In genomic region chr1:24084050-24084449, GRCh38 we compare ENCODE assay signal across 23 cellular contexts. TPM values are rescaled to one million over a fixed set of nuclear protein-coding genes. Genes with fewer than 3 reads are reported as not detected.
DNase-seq lines count a peak whose midpoint lies in the region; ATAC-seq and TF ChIP-seq lines count a peak whose summit lies in the region.
"Had no signal": no experiment of that assay in that cellular context is flagged by ENCODE, and none has a peak within 500 bp of the region (broad histone marks: within the 10 kb centered on the region; RNA-seq: fewer than 3 reads in every experiment).

No MANE protein-coding gene starts in this region.

- CTCF ChIA-PET in CD8-positive, alpha-beta memory T cell (lab: Charles Lee) = no interaction called here

- POLR2A ChIA-PET in CD8-positive, alpha-beta memory T cell (lab: Charles Lee) = no interaction called here

- no peak for TF ChIP-seq CTCF in progenitor cell of endocrine pancreas (IDR thresholded peaks at IDR 0.05; ENCODE audit: unreplicated experiment)

- H3K27me3 Mint-ChIP-seq in progenitor cell of endocrine pancreas = peaks cover 4% of the 10 kb centered on the region
- peaks cover 8 to 15% of the 10 kb centered on the region in 2 donors for H3K27me3 Mint-ChIP-seq in CD8-positive, alpha-beta memory T cell

- no peak overlapping the region for H3K27ac ChIP-seq in CD8-positive, alpha-beta memory T cell (ENCODE audit: low read depth, low read length)
- H3K27ac ChIP-seq: GM23248 had no signal

- H3K4me3 Mint-ChIP-seq in progenitor cell of endocrine pancreas (ENCODE audit: low read depth) = no peak overlapping the region
- no peak overlapping the region for H3K4me3 Mint-ChIP-seq in CD8-positive, alpha-beta memory T cell
- H3K4me3 Mint-ChIP-seq: CD4-positive, CD25-positive, alpha-beta regulatory T cell; HFFc6; IgD-negative memory B cell had no signal

- no peaks in the 10 kb centered on the region for H3K36me3 ChIP-seq in CD8-positive, alpha-beta memory T cell (ENCODE audit: insufficient read depth, low read length)
- H3K36me3 ChIP-seq: BE2C had no signal

- H3K4me1 ChIP-seq in CD8-positive, alpha-beta memory T cell (ENCODE audit: insufficient read depth, low read length) = no peaks in the 10 kb centered on the region
- H3K4me1 ChIP-seq: BE2C had no signal

- no peaks in the 10 kb centered on the region for H3K4me1 Mint-ChIP-seq in progenitor cell of endocrine pancreas (ENCODE audit: low read depth)
- H3K4me1 Mint-ChIP-seq in CD8-positive, alpha-beta memory T cell = no peaks in the 10 kb centered on the region
- H3K4me1 Mint-ChIP-seq: CD4-positive, CD25-positive, alpha-beta regulatory T cell; IgD-negative memory B cell had no signal

- H3K27ac Mint-ChIP-seq in progenitor cell of endocrine pancreas = peak overlapping the region; percentile 63
- no peak overlapping the region for H3K27ac Mint-ChIP-seq in CD8-positive, alpha-beta memory T cell
- H3K27ac Mint-ChIP-seq: CD4-positive, CD25-positive, alpha-beta regulatory T cell; HFFc6; IgD-negative memory B cell had no signal

- H3K4me3 ChIP-seq in CD8-positive, alpha-beta memory T cell (ENCODE audit: low read length) = no peak overlapping the region
- H3K4me3 ChIP-seq: GM12878, GM23248 had no signal

- no peaks in the 10 kb centered on the region for H3K36me3 Mint-ChIP-seq in progenitor cell of endocrine pancreas (ENCODE audit: insufficient read depth)
- H3K36me3 Mint-ChIP-seq in CD8-positive, alpha-beta memory T cell = no peaks in the 10 kb centered on the region
- H3K36me3 Mint-ChIP-seq: CD4-positive, CD25-positive, alpha-beta regulatory T cell; IgD-negative memory B cell had no signal

- DNase-seq in OCI-M1 (lab: John Stamatoyannopoulos, UW) (peak; percentile 55), amniotic epithelial cell (ENCODE audit: low read depth) (peak; percentile 70), progenitor cell of endocrine pancreas (ENCODE audit: low spot score, unreplicated experiment) (no peak)
- DNase-seq in stimulated activated naive CD4-positive, alpha-beta T cell treated with Interleukin-2 at 50 U/mL for 16 hours (lab: John Stamatoyannopoulos, UW) = no peak
- no peak for DNase-seq in CD8-positive, alpha-beta memory T cell
- DNase-seq: ACHN; BE2C; C1 segment of cervical spinal cord; Calu3; CD4-positive, CD25-positive, alpha-beta regulatory T cell; DMS 273 treated with DMSO at 0.1 percent for 48 hours; DMS53; DND-41; EL; GM23248; HCEC 1CT; HFFc6; KG1 had no signal

- H3K9me3 Mint-ChIP-seq in progenitor cell of endocrine pancreas (ENCODE audit: low read depth) = no peaks in the 10 kb centered on the region
- H3K9me3 Mint-ChIP-seq in CD8-positive, alpha-beta memory T cell = no peaks in the 10 kb centered on the region
- H3K9me3 Mint-ChIP-seq: HFFc6, IgD-negative memory B cell had no signal

- ATAC-seq in HG02973 (IDR thresholded peaks at IDR 0.05; ENCODE audit: unreplicated experiment) = no peak
- ATAC-seq: GM12878, HepG2 had no signal

- H3K27me3 ChIP-seq in CD8-positive, alpha-beta memory T cell (ENCODE audit: insufficient read depth, low read length, poor library complexity, severe bottlenecking) = no peaks in the 10 kb centered on the region
- H3K27me3 ChIP-seq: BE2C had no signal

- no peaks in the 10 kb centered on the region for H3K9me3 ChIP-seq in CD8-positive, alpha-beta memory T cell (ENCODE audit: low read length)
- H3K9me3 ChIP-seq: BE2C had no signal

RNA-seq across cellular contexts. Expression of gene MYOM3, which starts 27.9 kb away (rescaled TPM):
- total RNA-seq in progenitor cell of endocrine pancreas = 0.62 and 0.84 TPM in 2 replicates
- not detected for total RNA-seq in CD8-positive, alpha-beta memory T cell
- polyA plus RNA-seq in CD8-positive, alpha-beta memory T cell = not detected
- total RNA-seq: CD4-positive, CD25-positive, alpha-beta regulatory T cell; GM12878 had no signal
- polyA plus RNA-seq: CD4-positive, CD25-positive, alpha-beta regulatory T cell; IgD-negative memory B cell had no signal

RNA-seq across cellular contexts. Expression of gene IL22RA1, which starts 58.9 kb away (rescaled TPM):
- 0.13 and 0.26 TPM in 2 replicates for total RNA-seq in progenitor cell of endocrine pancreas
- not detected for total RNA-seq in CD8-positive, alpha-beta memory T cell
- not detected for polyA plus RNA-seq in CD8-positive, alpha-beta memory T cell
- total RNA-seq: CD4-positive, CD25-positive, alpha-beta regulatory T cell; G401; GM12878; GM23248; HFFc6 had no signal
- polyA plus RNA-seq: CD4-positive, CD25-positive, alpha-beta regulatory T cell; GM12878; IgD-negative memory B cell had no signal

Comparison
In these comparisons a context has a peak if more than half of its experiments do, and no peak if none do; other contexts are left out.
1. DNase-seq: peak in OCI-M1 (single experiment) and amniotic epithelial cell (single experiment); none in progenitor cell of endocrine pancreas (single experiment), stimulated activated naive CD4-positive, alpha-beta T cell treated with Interleukin-2 at 50 U/mL for 16 hours (single experiment) and CD8-positive, alpha-beta memory T cell (0 of 5).